17 cellular contexts compared by ENCODE assay signal in the genomic region with DNA sequence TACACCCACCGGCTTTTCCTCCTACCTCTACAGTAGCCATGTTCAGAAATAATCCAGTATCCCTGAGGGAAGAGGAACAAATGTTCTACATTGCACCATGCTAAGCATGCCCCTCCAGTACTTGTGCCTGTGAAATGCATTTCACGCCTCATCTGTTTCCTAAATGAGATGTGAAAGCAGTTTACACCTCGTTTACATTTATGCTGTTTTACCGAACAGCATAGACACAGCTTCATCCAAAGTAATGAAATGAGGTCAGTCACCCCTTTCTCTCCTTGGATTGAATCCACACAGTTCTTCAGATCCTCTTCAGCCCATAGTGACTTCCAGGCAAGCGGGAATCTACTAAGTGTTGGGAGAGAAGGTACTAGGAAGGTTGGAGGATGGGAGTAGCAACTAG.
DNase-seq lines count a peak whose midpoint lies in the region; ATAC-seq, FAIRE-seq and TF ChIP-seq lines count a peak whose summit lies in the region.
"Had no signal": no experiment of that assay in that cellular context is flagged by ENCODE, and none has a peak within 500 bp of the region (broad histone marks: within the 10 kb centered on the region; RNA-seq: fewer than 3 reads in every experiment).

No MANE protein-coding gene starts in this region.

- H3K36me3 Mint-ChIP-seq in activated CD4-positive, alpha-beta T cell treated with anti-CD3 and anti-CD28 coated beads for 36 hours (ENCODE audit: low read depth), result no peaks in the 10 kb centered on the region

- intact Hi-C loops in GM12878 (cut with micrococcal nuclease; ENCODE audit: unreplicated experiment), result no loop called here
- intact Hi-C loops in activated CD4-positive, alpha-beta T cell treated with anti-CD3 and anti-CD28 coated beads for 36 hours (cut with DNase I, micrococcal nuclease), result no loop called here

- no peaks in the 10 kb centered on the region for H3K27me3 ChIP-seq in GM12878 (replicated peaks in 1 of 2; ENCODE audit: control insufficient read depth in 2 of 2, insufficient read depth in 2 of 2, low read length in 1 of 2)
- H3K27me3 ChIP-seq in GM23248 (replicated peaks; ENCODE audit: insufficient read depth), result no peaks in the 10 kb centered on the region

- no peak for TF ChIP-seq CTCF in GM12878 (IDR thresholded peaks at IDR 0.05 in 2 of 3, conservative IDR thresholded peaks at IDR 0.05 in 1 of 3; ENCODE audit: control insufficient read depth in 2 of 3, extremely low read depth in 1 of 3, insufficient read depth in 1 of 3, low read depth in 3 of 3, low read length in 3 of 3)

- H3K79me2 ChIP-seq in GM12878 (ENCODE audit: control insufficient read depth, insufficient read depth, low read length) (no peaks in the 10 kb centered on the region), GM23248 (ENCODE audit: insufficient read depth) (no peaks in the 10 kb centered on the region)

- H3K27ac Mint-ChIP-seq in activated CD4-positive, alpha-beta T cell treated with anti-CD3 and anti-CD28 coated beads for 36 hours, result no peak overlapping the region
- H3K27ac Mint-ChIP-seq: H9, IgD-negative memory B cell had no signal

- in situ Hi-C loops in GM12878 (cut with MboI) (no loop called here), GM23248 (cut with MboI) (no loop called here)

- no peaks in the 10 kb centered on the region for H3K4me1 Mint-ChIP-seq in activated CD4-positive, alpha-beta T cell treated with anti-CD3 and anti-CD28 coated beads for 36 hours

- no peaks in the 10 kb centered on the region for H4K20me1 ChIP-seq in GM12878 (ENCODE audit: control insufficient read depth, insufficient read depth)
- H4K20me1 ChIP-seq in GM23248 (ENCODE audit: insufficient read depth), result no peaks in the 10 kb centered on the region

- CTCF ChIA-PET in GM12878 (lab: Yijun Ruan, JAX), result no interaction called here
- CTCF ChIA-PET in activated CD4-positive, alpha-beta T cell treated with anti-CD3 and anti-CD28 coated beads for 36 hours (lab: Charles Lee), result no interaction called here

- H3K9me2 ChIP-seq in GM23248 (ENCODE audit: insufficient read depth), result no peaks in the 10 kb centered on the region

- SMC1A ChIA-PET in GM12878 (lab: Charles Lee; ENCODE audit: uncharacterized antibody, unreplicated experiment), result no interaction called here

- H3K9me3 ChIP-seq in GM12878 (replicated peaks; ENCODE audit: control insufficient read depth, insufficient read depth, low read length) (no peaks in the 10 kb centered on the region; the same call in 2 of the 3 replicates), GM23248 (ENCODE audit: low read depth) (no peaks in the 10 kb centered on the region)

- no peaks in the 10 kb centered on the region for H3F3A ChIP-seq in GM23248 (ENCODE audit: insufficient read depth)

- H3K4me3 ChIP-seq in GM12878 (no peak overlapping the region), GM23248 (no peak overlapping the region)

- ATAC-seq in GM18498 (IDR thresholded peaks at IDR 0.05; ENCODE audit: unreplicated experiment), result peak; percentile 61
- ATAC-seq in GM12878, result no peak
- no peak for ATAC-seq in activated CD4-positive, alpha-beta T cell treated with anti-CD3 and anti-CD28 coated beads for 36 hours

- POLR2A ChIA-PET in GM12878 (lab: Charles Lee), result no interaction called here
- POLR2A ChIA-PET in activated CD4-positive, alpha-beta T cell treated with anti-CD3 and anti-CD28 coated beads for 36 hours (lab: Charles Lee), result no interaction called here

- H2AFZ ChIP-seq in GM12878 (ENCODE audit: control insufficient read depth, low read depth, low read length) (no peak overlapping the region), GM23248 (no peak overlapping the region)

- no TSS peak for BruUV-seq in GM12878 (replicated peaks; lab: Mats Ljungman, UMichigan)

- TF ChIP-seq EP300 in GM12878 (IDR thresholded peaks at IDR 0.05; ENCODE audit: borderline replicate concordance in 1 of 2, control insufficient read depth in 1 of 2, low read depth in 2 of 2, low read length in 2 of 2), result no peak

- TF ChIP-seq RAD21 in GM12878 (IDR thresholded peaks at IDR 0.05; ENCODE audit: insufficient read depth, low read depth, low read length), result no peak

- H3K4me3 Mint-ChIP-seq in activated CD4-positive, alpha-beta T cell treated with anti-CD3 and anti-CD28 coated beads for 36 hours, result no peak overlapping the region
- H3K4me3 Mint-ChIP-seq: H9 had no signal

- H3K4me1 ChIP-seq in GM12878 (ENCODE audit: control insufficient read depth, insufficient read depth, low read length) (no peaks in the 10 kb centered on the region), GM23248 (ENCODE audit: insufficient read depth) (no peaks in the 10 kb centered on the region)

- H3K4me2 ChIP-seq in GM12878 (ENCODE audit: control insufficient read depth, insufficient read depth) (no peak overlapping the region), GM23248 (ENCODE audit: unreplicated experiment) (no peak overlapping the region)

- H3K9me3 Mint-ChIP-seq in activated CD4-positive, alpha-beta T cell treated with anti-CD3 and anti-CD28 coated beads for 36 hours (ENCODE audit: low read depth), result peaks cover 7% of the 10 kb centered on the region

- peak; percentile 29 to 48 for DNase-seq in NCI-H187 (lab: John Stamatoyannopoulos, UW)
- no peak for DNase-seq in GM12878 (ENCODE audit: low read depth, low spot score)
- peak; percentile 58 for DNase-seq in superior temporal gyrus (ENCODE audit: extremely low spot score)
- DNase-seq in activated CD4-positive, alpha-beta T cell treated with anti-CD3 and anti-CD28 coated beads for 36 hours, result no peak
- no peak for DNase-seq in NCI-H524 treated with DMSO at 0.1 percent for 48 hours (lab: John Stamatoyannopoulos, UW)
- no peak for DNase-seq in GM23248
- DNase-seq: C1 segment of cervical spinal cord, H9, MV-4-11, NCI-H1417 treated with DMSO at 0.1 percent for 48 hours, NCI-H2081, NCI-H446 treated with DMSO at 0.1 percent for 48 hours, SIG-M5, T-helper 9 cell had no signal

- H3K9ac ChIP-seq in GM12878 (ENCODE audit: control insufficient read depth, insufficient read depth, low read length), result no peak overlapping the region
- no peak overlapping the region for H3K9ac ChIP-seq in GM23248

- FAIRE-seq in GM12878 (lab: Jason Lieb, UNC), result no peak
- FAIRE-seq: GM12891 had no signal

- no peaks in the 10 kb centered on the region for H3K27me3 Mint-ChIP-seq in activated CD4-positive, alpha-beta T cell treated with anti-CD3 and anti-CD28 coated beads for 36 hours

- WGBS in GM12878 (ENCODE audit: insufficient coverage, insufficient replicate concordance, low lambda C conversion rate, missing lambda C conversion rate), result 32% methylated on average over 5 of the region's 5 CpGs
- WGBS in GM23248 (ENCODE audit: low coverage in 1 of 2, low lambda C conversion rate in 2 of 2, missing lambda C conversion rate in 2 of 2), 2 experiments, result 25 to 28% methylated on average over 5 of the region's 5 CpGs

- H3K36me3 ChIP-seq in GM12878 (ENCODE audit: control insufficient read depth in 2 of 2, insufficient read depth in 2 of 2, low read length in 1 of 2), result no peaks in the 10 kb centered on the region
- no peaks in the 10 kb centered on the region for H3K36me3 ChIP-seq in GM23248 (ENCODE audit: low read depth)

- H3K27ac ChIP-seq in GM12878 (ENCODE audit: control insufficient read depth, insufficient read depth), result no peak overlapping the region
- no peak overlapping the region for H3K27ac ChIP-seq in GM23248

- RAD21 ChIA-PET in GM12878 (lab: Charles Lee; ENCODE audit: unreplicated experiment), result no interaction called here

- no peak for TF ChIP-seq POLR2A in GM12878 (IDR thresholded peaks at IDR 0.05; ENCODE audit: low read depth, low read length)

TF ChIP-seq in GM12878, 131 proteins besides CTCF, POLR2A, EP300 and RAD21:
- TF ChIP-seq, protein P1, sequence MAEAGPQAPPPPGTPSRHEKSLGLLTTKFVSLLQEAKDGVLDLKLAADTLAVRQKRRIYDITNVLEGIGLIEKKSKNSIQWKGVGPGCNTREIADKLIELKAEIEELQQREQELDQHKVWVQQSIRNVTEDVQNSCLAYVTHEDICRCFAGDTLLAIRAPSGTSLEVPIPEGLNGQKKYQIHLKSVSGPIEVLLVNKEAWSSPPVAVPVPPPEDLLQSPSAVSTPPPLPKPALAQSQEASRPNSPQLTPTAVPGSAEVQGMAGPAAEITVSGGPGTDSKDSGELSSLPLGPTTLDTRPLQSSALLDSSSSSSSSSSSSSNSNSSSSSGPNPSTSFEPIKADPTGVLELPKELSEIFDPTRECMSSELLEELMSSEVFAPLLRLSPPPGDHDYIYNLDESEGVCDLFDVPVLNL (IDR thresholded peaks at IDR 0.05; ENCODE audit: low read depth, low read length), result no peak
- TF ChIP-seq ZSCAN29 (IDR thresholded peaks at IDR 0.05), result peak; percentile 83; the same call in 1 of the 2 replicates
- no peak for TF ChIP-seq BCL11A (IDR thresholded peaks at IDR 0.05; ENCODE audit: low read depth, low read length)

Comparison
In these comparisons a context has a peak if more than half of its experiments do, and no peak if none do; other contexts are left out.
1. DNase-seq: peak in NCI-H187 (2 of 2) and superior temporal gyrus (single experiment); none in GM12878 (single experiment), activated CD4-positive, alpha-beta T cell treated with anti-CD3 and anti-CD28 coated beads for 36 hours (single experiment), NCI-H524 treated with DMSO at 0.1 percent for 48 hours (single experiment) and GM23248 (single experiment).